Comparison of ENCODE assay signal across 8 cellular contexts in genomic region chr19:18160792-18161690, GRCh38. TPM values are rescaled to one million over a fixed set of nuclear protein-coding genes. Genes with fewer than 3 reads are reported as not detected.
DNase-seq lines count a peak whose midpoint lies in the region; ATAC-seq and TF ChIP-seq lines count a peak whose summit lies in the region.

No MANE protein-coding gene starts in this region.

- no peak overlapping the region for H2AFZ ChIP-seq in ACC112 (ENCODE audit: low read length, unreplicated experiment)
- H2AFZ ChIP-seq in parathyroid adenoma = no peak overlapping the region

- H3K27ac ChIP-seq in ACC112 (ENCODE audit: low read depth, low read length) (no peak overlapping the region), parathyroid adenoma (peak overlapping the region; percentile 63), tibial nerve (peak overlapping the region; percentile 67 to 91 (median 86))

- H3K27me3 ChIP-seq in ACC112 (ENCODE audit: insufficient read depth, low read length) (no peaks in the 10 kb centered on the region), parathyroid adenoma (ENCODE audit: control insufficient read depth, insufficient read depth, low read length) (no peaks in the 10 kb centered on the region), tibial nerve (no peaks in the 10 kb centered on the region)

- H3K36me3 ChIP-seq in ACC112 (ENCODE audit: insufficient read depth, low read length) (0 out of 2 replicates have a peak, but pooled peaks cover 3% of the 10 kb centered on the region), parathyroid adenoma (ENCODE audit: control insufficient read depth, insufficient read depth, low read length) (no peaks in the 10 kb centered on the region), tibial nerve (peaks cover 0 to 50% (median 0%) of the 10 kb centered on the region in 3 donors)

- TF ChIP-seq CTCF in parathyroid adenoma (IDR thresholded peaks at IDR 0.05) (no peak), tibial nerve (IDR thresholded peaks at IDR 0.05) (peak; percentile 69 to 99 (median 89))

- no peak for TF ChIP-seq EP300 in tibial nerve (IDR thresholded peaks at IDR 0.05)

- peak overlapping the region; percentile 57 for H3K4me3 ChIP-seq in ACC112 (ENCODE audit: low read depth, low read length)
- no peak overlapping the region for H3K4me3 ChIP-seq in parathyroid adenoma (ENCODE audit: low read depth, low read length)
- H3K4me3 ChIP-seq in tibial nerve = peak overlapping the region; percentile 28 to 60 (median 34)

- DNase-seq in RKO (ENCODE audit: low spot score) (peak; percentile 64), globus pallidus (ENCODE audit: low spot score) (peak; percentile 71), tibial nerve (ENCODE audit: low spot score in 2 of 2) (peak; percentile 51 to 64)
- peak; percentile 75 for DNase-seq in activated gamma-delta T cell treated with anti-CD3 and anti-CD28 coated beads, Interleukin-2, amount 50 U/mL, for 16 hours (ENCODE audit: low read depth)

- H3K4me1 ChIP-seq in ACC112 (ENCODE audit: control insufficient read depth, insufficient read depth, low read length, unreplicated experiment) = peaks cover 10% of the 10 kb centered on the region
- H3K4me1 ChIP-seq in parathyroid adenoma = peaks cover 20% of the 10 kb centered on the region
- H3K4me1 ChIP-seq in tibial nerve = peaks cover 0 to 40% (median 28%) of the 10 kb centered on the region in 4 donors

- peak; percentile 69 for ATAC-seq in HG03135 (IDR thresholded peaks at IDR 0.05; ENCODE audit: unreplicated experiment)

- H3K4me2 ChIP-seq in parathyroid adenoma (ENCODE audit: low read length) = peak overlapping the region; percentile 57

- H3K9me3 ChIP-seq in parathyroid adenoma (ENCODE audit: control insufficient read depth, low read length) (no peaks in the 10 kb centered on the region), tibial nerve (no peaks in the 10 kb centered on the region)

- H3K79me2 ChIP-seq in ACC112 (ENCODE audit: control insufficient read depth, insufficient read depth, low read length, unreplicated experiment) (no peaks in the 10 kb centered on the region), parathyroid adenoma (peaks cover 6% of the 10 kb centered on the region)

- TF ChIP-seq POLR2A in GM15510 (IDR thresholded peaks at IDR 0.05; ENCODE audit: borderline replicate concordance, extremely low read depth, insufficient read length) (peak; percentile 65), tibial nerve (IDR thresholded peaks at IDR 0.05) (no peak)

- WGBS in tibial nerve, 2 donors = 9 to 14% methylated on average over 39 to 49 of the region's 79 CpGs

- H3K9ac ChIP-seq in parathyroid adenoma = no peak overlapping the region

RNA-seq across cellular contexts. Expression of gene PIK3R2, which starts 8.1 kb away (rescaled TPM):
- 10 to 100 TPM; 12.2 to 38.1 (median 15.7) TPM for total RNA-seq in tibial nerve

RNA-seq across cellular contexts. Expression of gene IFI30, which starts 12.6 kb away (rescaled TPM):
- total RNA-seq in tibial nerve = 100 to 1,000 TPM in 1 of 4 donors, 10 to 100 TPM in 3; 19.0 to 101 (median 29.4) TPM

RNA-seq across cellular contexts. Expression of gene MPV17L2, which starts 32.0 kb away (rescaled TPM):
- 10 to 100 TPM; 11.1 to 19.0 (median 15.5) TPM for total RNA-seq in tibial nerve

RNA-seq across cellular contexts. Expression of gene RAB3A, which starts 42.8 kb away (rescaled TPM):
- 1 to 10 TPM in 3 of 4 donors, not detected in 1; 1.5 to 5.1 (median 3.9) TPM for total RNA-seq in tibial nerve
